Comparison of ENCODE assay signal across 12 cellular contexts in the genomic region with DNA sequence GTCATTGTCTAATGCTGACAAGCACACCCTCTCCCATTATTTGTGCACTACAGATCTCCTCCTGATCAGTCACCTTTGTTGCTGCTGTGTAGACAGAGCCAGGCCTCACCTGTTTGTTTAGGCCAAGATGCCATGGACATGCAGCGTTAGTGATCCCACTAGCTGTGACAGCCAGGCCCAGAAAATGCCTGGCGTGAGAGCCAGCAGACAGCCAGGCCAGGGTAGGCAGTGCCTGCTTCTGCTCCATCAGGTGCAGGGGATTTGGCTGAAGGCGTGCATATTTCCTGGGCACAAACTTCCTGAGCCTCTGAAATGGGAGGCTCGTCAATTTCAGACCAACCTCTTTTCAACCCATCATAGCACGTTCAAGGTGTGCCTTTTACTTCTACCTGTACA. TPM values are rescaled to one million over a fixed set of nuclear protein-coding genes. Genes with fewer than 3 reads are reported as not detected.
DNase-seq lines count a peak whose midpoint lies in the region; ATAC-seq and TF ChIP-seq lines count a peak whose summit lies in the region.
"Had no signal": no experiment of that assay in that cellular context is flagged by ENCODE, and none has a peak within 500 bp of the region (broad histone marks: within the 10 kb centered on the region; RNA-seq: fewer than 3 reads in every experiment).

No MANE protein-coding gene starts in this region.

- H4K91ac ChIP-seq in H9 (ENCODE audit: insufficient read length, low read depth, low read length), result no peak overlapping the region

- H2BK12ac ChIP-seq in H9 (ENCODE audit: insufficient read length, low read depth, low read length), result no peak overlapping the region

- H3K27ac ChIP-seq in BLaER1 (peak overlapping the region; percentile 80), H9 (ENCODE audit: insufficient read length, low read depth, low read length) (no peak overlapping the region), muscle layer of colon (ENCODE audit: low read depth, low read length) (peak overlapping the region; percentile 25)

- H4K20me1 ChIP-seq in BLaER1 (peaks cover 40% of the 10 kb centered on the region), H9 (ENCODE audit: control insufficient read depth, insufficient read depth, insufficient read length) (no peaks in the 10 kb centered on the region)

- H3K18ac ChIP-seq in H9 (ENCODE audit: insufficient read length, low read depth, low read length), result no peak overlapping the region

- no peak overlapping the region for H3K4ac ChIP-seq in H9 (ENCODE audit: low read depth, low read length)

- H3K56ac ChIP-seq in H9 (ENCODE audit: insufficient read length, low read depth, low read length), result no peak overlapping the region

- H3K14ac ChIP-seq in H9 (ENCODE audit: insufficient read depth, low read length), result no peak overlapping the region

- no peak overlapping the region for H2BK120ac ChIP-seq in H9 (ENCODE audit: low read depth, low read length, poor library complexity, severe bottlenecking)

- H3K4me3 ChIP-seq in BLaER1, result 0 out of 2 replicates have a peak overlapping the region, but pooled peaks have one; percentile 8
- H3K4me3 ChIP-seq in muscle layer of colon (ENCODE audit: low read depth in 1 of 2, low read length in 2 of 2), result no peak overlapping the region
- H3K4me3 ChIP-seq: thoracic aorta had no signal

- H3K4me3 Mint-ChIP-seq in H9 (no peak overlapping the region), activated B cell treated with CpG ODN at 0.5 μM for 24 hours (peak overlapping the region; percentile 59)

- H2AK5ac ChIP-seq in H9 (ENCODE audit: insufficient read length, low read length), result no peak overlapping the region

- H3K4me1 Mint-ChIP-seq in H9 (peaks cover 47 to 59% of the 10 kb centered on the region in 2 experiments), activated B cell treated with CpG ODN at 0.5 μM for 24 hours (peaks cover 54% of the 10 kb centered on the region)

- CTCF ChIA-PET in activated B cell treated with CpG ODN at 0.5 μM for 24 hours (lab: Charles Lee), result interaction anchor here (2.1 kb wide), 1 partner anchor 68 kb away, joined by 10 read pairs; no protein-coding TSS in a partner anchor

- TF ChIP-seq CTCF in H9 (conservative IDR thresholded peaks at IDR 0.05) (no peak), activated B cell treated with CpG ODN at 0.5 μM for 24 hours (IDR thresholded peaks at IDR 0.05) (no peak)

- no peaks in the 10 kb centered on the region for H3K9me3 ChIP-seq in BLaER1
- no peaks in the 10 kb centered on the region for H3K9me3 ChIP-seq in H9 (ENCODE audit: control insufficient read depth, low read depth, low read length)
- no peaks in the 10 kb centered on the region for H3K9me3 ChIP-seq in muscle layer of colon (ENCODE audit: low read length)
- H3K9me3 ChIP-seq: thoracic aorta had no signal

- no peaks in the 10 kb centered on the region for H3K79me1 ChIP-seq in H9 (ENCODE audit: insufficient read depth, low read depth, low read length, poor library complexity, severe bottlenecking)

- POLR2A ChIA-PET in activated B cell treated with CpG ODN at 0.5 μM for 24 hours (lab: Charles Lee), result interaction anchor here (0.7 to 2.1 kb wide), 10 partner anchors 16 to 211 kb away, joined by 3 to 32 read pairs (median 10); a partner anchor contains a TSS

- intact Hi-C loops in activated B cell treated with CpG ODN at 0.5 μM for 24 hours (cut with micrococcal nuclease), result loop anchor here (1.0 to 5.0 kb wide), 6 partner anchors 20 to 68 kb away; a partner anchor contains a TSS

- no peak for ATAC-seq in activated B cell treated with CpG ODN at 0.5 μM for 24 hours (ENCODE audit: low read depth)
- ATAC-seq in GM18861 (IDR thresholded peaks at IDR 0.05; ENCODE audit: unreplicated experiment), result no peak

- no peaks in the 10 kb centered on the region; the same call in 1 of the 2 replicates for H3K27me3 Mint-ChIP-seq in H9 (ENCODE audit: low read depth)
- H3K27me3 Mint-ChIP-seq in activated B cell treated with CpG ODN at 0.5 μM for 24 hours, result no peaks in the 10 kb centered on the region

- no peak overlapping the region for H3K23ac ChIP-seq in H9 (ENCODE audit: insufficient read length, low read depth, low read length)

- no peak overlapping the region for H2BK5ac ChIP-seq in H9 (ENCODE audit: insufficient read length, low read length)

- no peaks in the 10 kb centered on the region for H3K23me2 ChIP-seq in H9 (ENCODE audit: insufficient read length, low read depth, low read length, poor library complexity, severe bottlenecking)

- no peaks in the 10 kb centered on the region for H3K9me3 Mint-ChIP-seq in H9
- no peaks in the 10 kb centered on the region for H3K9me3 Mint-ChIP-seq in activated B cell treated with CpG ODN at 0.5 μM for 24 hours

- H3K27ac Mint-ChIP-seq in H9 (peak overlapping the region in 2 of 3 experiments; percentile 63 to 73; a peak in 4 of 7 replicates), activated B cell treated with CpG ODN at 0.5 μM for 24 hours (peak overlapping the region; percentile 92)

- H2AFZ ChIP-seq in H9 (ENCODE audit: low read length), result no peak overlapping the region

- no peak overlapping the region for H2BK15ac ChIP-seq in H9 (ENCODE audit: low read depth, low read length)

- no peak overlapping the region for H4K5ac ChIP-seq in H9 (ENCODE audit: insufficient read length, low read depth, low read length)

- DNase-seq in H9 (no peak), activated B cell treated with CpG ODN at 0.5 μM for 24 hours (no peak), NCI-H524 (lab: John Stamatoyannopoulos, UW) (no peak), COLO829 (ENCODE audit: low spot score) (no peak), NCI-H1092 (lab: John Stamatoyannopoulos, UW) (no peak)
- DNase-seq: caudate nucleus, NCI-H69 had no signal

- no peak overlapping the region for H2BK20ac ChIP-seq in H9 (ENCODE audit: low read depth, low read length, poor library complexity, severe bottlenecking)

- H4K8ac ChIP-seq in H9 (replicated peaks; ENCODE audit: insufficient read length, low read depth, low read length), result no peak overlapping the region

- H3K27me3 ChIP-seq in BLaER1 (no peaks in the 10 kb centered on the region), H9 (ENCODE audit: insufficient read depth, low read length) (no peaks in the 10 kb centered on the region), muscle layer of colon (ENCODE audit: control insufficient read depth in 1 of 2, insufficient read depth in 2 of 2, low read length in 2 of 2) (no peaks in the 10 kb centered on the region)

- H3K4me1 ChIP-seq in BLaER1, result peaks cover 80% of the 10 kb centered on the region
- peaks cover 9% of the 10 kb centered on the region; the same call in 1 of the 2 replicates for H3K4me1 ChIP-seq in H9 (ENCODE audit: insufficient read depth, low read length)
- H3K4me1 ChIP-seq in muscle layer of colon (ENCODE audit: insufficient read depth, low read length), result peaks cover 51% of the 10 kb centered on the region

- H3K36me3 ChIP-seq in BLaER1, result peaks cover 37% of the 10 kb centered on the region; the same call in 1 of the 2 replicates
- peaks cover 22% of the 10 kb centered on the region for H3K36me3 ChIP-seq in muscle layer of colon (ENCODE audit: insufficient read depth, low read length)

- H3K79me2 ChIP-seq in H9 (ENCODE audit: insufficient read depth, low read length), result no peaks in the 10 kb centered on the region

- H3K9ac ChIP-seq in BLaER1 (peak overlapping the region; percentile 54; the same call in 1 of the 2 replicates), H9 (ENCODE audit: extremely low read depth, insufficient read length, low read length) (no peak overlapping the region), muscle layer of colon (ENCODE audit: low read length) (no peak overlapping the region)

- H3T11ph ChIP-seq in H9 (ENCODE audit: low read length), result no peak overlapping the region

- H3K36me3 Mint-ChIP-seq in H9 (ENCODE audit: insufficient read depth in 1 of 3, low read depth in 3 of 3) (peaks cover 4 to 22% (median 20%) of the 10 kb centered on the region in 3 experiments; a peak in 5 of 7 replicates), activated B cell treated with CpG ODN at 0.5 μM for 24 hours (ENCODE audit: low read depth) (peaks cover 45% of the 10 kb centered on the region)

- H3K4me2 ChIP-seq in BLaER1 (peak overlapping the region; percentile 81), H9 (ENCODE audit: insufficient read depth, insufficient read length, low read length) (no peak overlapping the region)

- no CpG with 5 or more reads among the region's 5 CpGs for WGBS in H9 (ENCODE audit: extremely low coverage, insufficient read length, low lambda C conversion rate)

RNA-seq across cellular contexts. Expression of a gene that starts 27.3 kb away (rescaled TPM):
- 40.3 and 40.7 TPM in 2 replicates for total RNA-seq in H9 (2021)
- total RNA-seq in activated B cell treated with CpG ODN at 0.5 μM for 24 hours, result 20.1 and 21.0 TPM in 2 replicates

RNA-seq across cellular contexts. Expression of a gene that starts 29.2 kb away (rescaled TPM):
- 37.5 and 44.5 TPM in 2 replicates for total RNA-seq in H9 (2021)
- 62.9 and 72.7 TPM in 2 replicates for total RNA-seq in activated B cell treated with CpG ODN at 0.5 μM for 24 hours

RNA-seq across cellular contexts. Expression of a gene that starts 55.2 kb away (rescaled TPM):
- total RNA-seq in H9 (2021) (0.68 TPM in 1 of 2 replicates, not detected in the other), activated B cell treated with CpG ODN at 0.5 μM for 24 hours (not detected in 2 replicates)
- total RNA-seq: kidney epithelial cell, thoracic aorta had no signal
